1 cellular context compared by ENCODE assay signal in genomic region chr2:169670215-169670651, GRCh38.
A peak's percentile ranks its signal among the peaks of the same experiment; 100 is the strongest.
TF ChIP-seq lines count a peak whose summit lies in the region.

No MANE protein-coding gene starts in this region.

TF ChIP-seq in K562, 482 proteins besides CTCF, POLR2A, EP300 and RAD21 (continued from another document and continues in another):
- TF ChIP-seq MGA (IDR thresholded peaks at IDR 0.05), result peak; percentile 15; the same call in 1 of the 2 replicates
- TF ChIP-seq FOXA1 (IDR thresholded peaks at IDR 0.05; ENCODE audit: borderline replicate concordance), result no peak
- TF ChIP-seq C11orf30 (IDR thresholded peaks at IDR 0.05; ENCODE audit: low read depth), result no peak
- TF ChIP-seq ATF3 (IDR thresholded peaks at IDR 0.05), result peak; percentile 96
- TF ChIP-seq ATF3 (CRISPR knock-in tag; conservative IDR thresholded peaks at IDR 0.05), result peak; percentile 53
- no peak for TF ChIP-seq BCOR (IDR thresholded peaks at IDR 0.05)
- no peak for TF ChIP-seq YY1 (IDR thresholded peaks at IDR 0.05; ENCODE audit: borderline replicate concordance in 1 of 3, control insufficient read depth in 1 of 3, extremely low read depth in 1 of 3, insufficient read depth in 3 of 3, insufficient read length in 1 of 3, insufficient replicate concordance in 2 of 3, low read depth in 1 of 3, low read length in 2 of 3)
- peak; percentile 42; the same call in 1 of the 2 replicates for TF ChIP-seq TAL1 (IDR thresholded peaks at IDR 0.05)
- TF ChIP-seq ZNF511 (CRISPR knock-in tag; IDR thresholded peaks at IDR 0.05), result no peak
- TF ChIP-seq ZNF592 (IDR thresholded peaks at IDR 0.05), result peak; percentile 49; the same call in 1 of the 2 replicates
- 0 out of 2 replicates have a peak, but pooled peaks have one; percentile 43 for TF ChIP-seq ILF3 (IDR thresholded peaks at IDR 0.05; ENCODE audit: borderline replicate concordance)
- no peak for TF ChIP-seq ATF1 (CRISPR knock-in tag; IDR thresholded peaks at IDR 0.05)
- TF ChIP-seq ATF1 (tag; IDR thresholded peaks at IDR 0.05), result peak; percentile 75
- TF ChIP-seq BRF2 (IDR thresholded peaks at IDR 0.05; ENCODE audit: borderline replicate concordance, insufficient read depth, insufficient read length), result no peak
- TF ChIP-seq TRIM24 (IDR thresholded peaks at IDR 0.05), result 0 out of 4 replicates have a peak, but pooled peaks have one; percentile 38 to 40
- peak; percentile 40; the same call in 1 of the 2 replicates for TF ChIP-seq PML (IDR thresholded peaks at IDR 0.05; ENCODE audit: low read length)
- peak; percentile 58 for TF ChIP-seq TCF3 (CRISPR knock-in tag; IDR thresholded peaks at IDR 0.05)
- TF ChIP-seq HOXB6 (CRISPR knock-in tag; IDR thresholded peaks at IDR 0.05; ENCODE audit: borderline replicate concordance), result no peak
- no peak for TF ChIP-seq U2AF2 (optimal IDR thresholded peaks at IDR 0.05; ENCODE audit: low read depth, low read length)
- no peak for TF ChIP-seq ZNF57 (CRISPR knock-in tag; IDR thresholded peaks at IDR 0.05)
- peak in 1 of 2 experiments; percentile 56; a peak in 1 of 4 replicates for TF ChIP-seq TBL1XR1 (IDR thresholded peaks at IDR 0.05; ENCODE audit: low read length in 2 of 2)
- no peak for TF ChIP-seq POLR2H (tag; IDR thresholded peaks at IDR 0.05; ENCODE audit: low read depth)
- TF ChIP-seq CREM (IDR thresholded peaks at IDR 0.05; ENCODE audit: low read depth), result peak; percentile 78
- TF ChIP-seq HLTF (IDR thresholded peaks at IDR 0.05), result no peak
- peak in 1 of 2 experiments; percentile 83; a peak in 2 of 4 replicates for TF ChIP-seq RCOR1 (IDR thresholded peaks at IDR 0.05; ENCODE audit: borderline replicate concordance in 1 of 2, low read depth in 2 of 2, low read length in 2 of 2)
- TF ChIP-seq SOX6 (IDR thresholded peaks at IDR 0.05), result peak; percentile 60; the same call in 1 of the 2 replicates
- TF ChIP-seq NCOR1 (IDR thresholded peaks at IDR 0.05), result peak; percentile 50; the same call in 1 of the 2 replicates
- no peak for TF ChIP-seq CREB3L1 (IDR thresholded peaks at IDR 0.05; ENCODE audit: borderline replicate concordance, low read depth)
- peak; percentile 46; the same call in 1 of the 2 replicates for TF ChIP-seq POLR2AphosphoS5 (IDR thresholded peaks at IDR 0.05; ENCODE audit: control insufficient read depth, insufficient read depth, low read depth, low read length)
- TF ChIP-seq ARNT (IDR thresholded peaks at IDR 0.05), result no peak
- TF ChIP-seq SMARCC2 (IDR thresholded peaks at IDR 0.05; ENCODE audit: low read depth), result peak; percentile 95
- TF ChIP-seq SNRNP70 (optimal IDR thresholded peaks at IDR 0.05; ENCODE audit: low read depth, low read length), result no peak
- TF ChIP-seq KDM1A (IDR thresholded peaks at IDR 0.05), result peak in 1 of 2 experiments; percentile 43; a peak in 1 of 4 replicates
- no peak for TF ChIP-seq PHF8 (IDR thresholded peaks at IDR 0.05; ENCODE audit: borderline replicate concordance, low read length)
- TF ChIP-seq CBX2 (IDR thresholded peaks at IDR 0.05; ENCODE audit: insufficient read depth, low read length, poor library complexity, severe bottlenecking), result no peak
- TF ChIP-seq ZNF512 (tag; IDR thresholded peaks at IDR 0.05), result no peak
- peak; percentile 81 for TF ChIP-seq FOS (IDR thresholded peaks at IDR 0.05; ENCODE audit: extremely low read depth, insufficient read length)
- TF ChIP-seq SP1 (CRISPR knock-in tag; IDR thresholded peaks at IDR 0.05), result 0 out of 2 replicates have a peak, but pooled peaks have one; percentile 46
